8 cellular contexts compared by ENCODE assay signal in genomic region chr17:17205368-17206148, GRCh38. TPM values are rescaled to one million over a fixed set of nuclear protein-coding genes. Genes with fewer than 3 reads are reported as not detected.
DNase-seq lines count a peak whose midpoint lies in the region; ATAC-seq lines count a peak whose summit lies in the region.

No MANE protein-coding gene starts in this region.

- H3K9ac ChIP-seq in SK-N-MC (ENCODE audit: insufficient read length) = peak overlapping the region; percentile 93
- no peak overlapping the region for H3K9ac ChIP-seq in Karpas-422 (ENCODE audit: low read length)

- H3K4me1 ChIP-seq in iPS DF 6.9 (ENCODE audit: control insufficient read depth, insufficient read depth, low read length) (no peaks in the 10 kb centered on the region; the same call in 1 of the 2 replicates), Karpas-422 (ENCODE audit: low read length) (no peaks in the 10 kb centered on the region)

- DNase-seq in SKM-1 treated with dmso at 0.1 percent for 144 hours (lab: John Stamatoyannopoulos, UW; ENCODE audit: unreplicated experiment) = peak; percentile 20
- DNase-seq in SKM-1 (lab: John Stamatoyannopoulos, UW; ENCODE audit: unreplicated experiment) = no peak
- DNase-seq in SK-N-MC (ENCODE audit: low read depth, low spot score) = no peak
- no peak for DNase-seq in iPS DF 6.9 (ENCODE audit: low read depth, low spot score)
- peak; percentile 74 for DNase-seq in stimulated activated CD4-positive, alpha-beta T cell treated with anti-CD3 and anti-CD28 coated beads, Interleukin-2, amount 100 ng/mL, for 24 hours
- DNase-seq in Karpas-422 = no peak

- no peaks in the 10 kb centered on the region for H3K27me3 Mint-ChIP-seq in activated naive CD8-positive, alpha-beta T cell

- H3K36me3 ChIP-seq in SK-N-MC (ENCODE audit: insufficient read depth, low read length) (peaks cover 15% of the 10 kb centered on the region), iPS DF 6.9 (ENCODE audit: control insufficient read depth, insufficient read depth, low read length) (peaks cover 2% of the 10 kb centered on the region; the same call in 1 of the 2 replicates), Karpas-422 (ENCODE audit: insufficient read depth, low read length) (no peaks in the 10 kb centered on the region)

- peaks cover 17% of the 10 kb centered on the region for H3K4me1 Mint-ChIP-seq in activated naive CD8-positive, alpha-beta T cell (ENCODE audit: low read depth)

- H3K4me3 ChIP-seq in SK-N-MC (peak overlapping the region; percentile 89), iPS DF 6.9 (ENCODE audit: low read length) (peak overlapping the region; percentile 19; the same call in 1 of the 2 replicates), Karpas-422 (ENCODE audit: low read length) (no peak overlapping the region)

- H3K4me3 Mint-ChIP-seq in activated naive CD8-positive, alpha-beta T cell = peak overlapping the region; percentile 92

- no peaks in the 10 kb centered on the region for H3K27me3 ChIP-seq in iPS DF 6.9 (ENCODE audit: control insufficient read depth, insufficient read depth, low read length)
- no peaks in the 10 kb centered on the region for H3K27me3 ChIP-seq in Karpas-422 (ENCODE audit: low read length)

- H3K9me3 Mint-ChIP-seq in activated naive CD8-positive, alpha-beta T cell (ENCODE audit: low read depth) = no peaks in the 10 kb centered on the region

- no peaks in the 10 kb centered on the region for H3K79me2 ChIP-seq in Karpas-422 (ENCODE audit: low read length)

- peak overlapping the region; percentile 98 for H3K27ac Mint-ChIP-seq in activated naive CD8-positive, alpha-beta T cell

- no peak overlapping the region for H2AFZ ChIP-seq in Karpas-422 (ENCODE audit: low read length)

- H3K9me2 ChIP-seq in Karpas-422 (replicated peaks; ENCODE audit: insufficient read depth, low read length) = no peaks in the 10 kb centered on the region

- no peaks in the 10 kb centered on the region for H3K9me3 ChIP-seq in SK-N-MC (ENCODE audit: low read depth, low read length)
- H3K9me3 ChIP-seq in iPS DF 6.9 (ENCODE audit: control insufficient read depth, insufficient read depth, low read length) = no peaks in the 10 kb centered on the region
- no peaks in the 10 kb centered on the region for H3K9me3 ChIP-seq in Karpas-422 (ENCODE audit: low read length)

- peaks cover 2% of the 10 kb centered on the region for H3K36me3 Mint-ChIP-seq in activated naive CD8-positive, alpha-beta T cell

- ATAC-seq in HG03439 (IDR thresholded peaks at IDR 0.05; ENCODE audit: unreplicated experiment) = peak; percentile 27

- WGBS in iPS DF 6.9 (ENCODE audit: insufficient coverage, insufficient read length) = no CpG with 5 or more reads among the region's 71 CpGs

- H4K20me1 ChIP-seq in Karpas-422 (ENCODE audit: insufficient read depth, low read depth, low read length) = no peaks in the 10 kb centered on the region

- H3K27ac ChIP-seq in SK-N-MC = peak overlapping the region; percentile 77
- H3K27ac ChIP-seq in iPS DF 6.9 (ENCODE audit: low read length) = no peak overlapping the region
- H3K27ac ChIP-seq in Karpas-422 (ENCODE audit: low read length) = no peak overlapping the region

- H3K4me2 ChIP-seq in Karpas-422 (ENCODE audit: low read depth, low read length, poor library complexity, severe bottlenecking) = no peak overlapping the region

RNA-seq across cellular contexts. Expression of gene PLD6, which starts 0.6 kb away (rescaled TPM):
- 0.14 TPM in 1 of 2 replicates, not detected in the other for total RNA-seq in Karpas-422 (2014; rRNA removed; shearing (Covaris generic); ENCODE audit: low replicate concordance)

RNA-seq across cellular contexts. Expression of gene FLCN, which starts 31.4 kb away (rescaled TPM):
- total RNA-seq in Karpas-422 (2014; rRNA removed; shearing (Covaris generic); ENCODE audit: low replicate concordance) = 15.6 and 21.5 TPM in 2 replicates

Comparison
In these comparisons a context has a peak if more than half of its experiments do, and no peak if none do; other contexts are left out.
1. DNase-seq: peak in SKM-1 treated with dmso at 0.1 percent for 144 hours (single experiment) and stimulated activated CD4-positive, alpha-beta T cell treated with anti-CD3 and anti-CD28 coated beads, Interleukin-2, amount 100 ng/mL, for 24 hours (2 of 2); none in SKM-1 (single experiment), SK-N-MC (single experiment), iPS DF 6.9 (single experiment) and Karpas-422 (single experiment).